Comparison of ENCODE assay signal across 8 cellular contexts in the genomic region with DNA sequence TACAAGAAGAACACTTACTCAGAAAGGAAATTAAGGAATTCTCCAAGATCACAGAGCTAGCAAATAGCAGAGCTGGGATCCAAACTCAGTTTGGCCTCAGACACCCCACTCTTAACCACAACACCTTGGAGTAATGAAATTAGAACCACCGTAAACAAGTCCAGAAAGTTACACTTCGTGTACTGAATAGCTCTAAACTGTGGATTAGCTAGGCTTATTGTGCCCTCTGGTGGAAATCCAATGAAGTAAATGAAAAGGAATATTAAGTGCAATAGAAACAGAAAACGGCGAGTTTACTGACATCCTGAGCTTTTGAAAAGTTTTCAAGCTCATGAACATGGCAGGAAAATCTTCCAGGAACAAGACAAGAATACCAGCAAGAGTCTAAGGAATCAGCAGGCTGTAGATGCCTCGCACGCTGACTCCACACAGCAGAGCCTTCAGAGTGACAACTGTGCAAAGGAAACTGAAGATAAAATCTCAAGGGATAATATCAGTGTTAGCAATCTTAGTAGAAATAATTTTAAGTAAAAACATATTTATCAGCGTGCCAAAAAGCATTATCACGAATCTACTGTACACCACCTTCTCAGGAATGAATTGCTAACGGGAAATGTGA. TPM values are rescaled to one million over a fixed set of nuclear protein-coding genes. Genes with fewer than 3 reads are reported as not detected.
DNase-seq lines count a peak whose midpoint lies in the region; ATAC-seq and TF ChIP-seq lines count a peak whose summit lies in the region.

No MANE protein-coding gene starts in this region.

- intact Hi-C loops in Right ventricle myocardium superior (cut with DNase I): loop anchor here (1.0 to 10.0 kb wide), 2 partner anchors 77 to 84 kb away; no protein-coding TSS in a partner anchor
- intact Hi-C loops in cardiac septum (cut with DNase I): loop anchor here (2.0 kb wide), 1 partner anchor 81 kb away; no protein-coding TSS in a partner anchor

- H4K12ac ChIP-seq in trophoblast cell (ENCODE audit: low read depth, low read length): no peak overlapping the region

- H3K4me3 ChIP-seq in GM23338 (no peak overlapping the region), fibroblast of villous mesenchyme (ENCODE audit: low read depth, low read length) (peak overlapping the region; percentile 33), trophoblast cell (ENCODE audit: low read depth, low read length) (no peak overlapping the region), MG63 (no peak overlapping the region)

- H3K9me2 ChIP-seq in GM23338 (ENCODE audit: insufficient read depth): no peaks in the 10 kb centered on the region

- no peaks in the 10 kb centered on the region for H3K27me3 Mint-ChIP-seq in GM23338 (ENCODE audit: insufficient read depth, low read depth, poor library complexity)

- no peaks in the 10 kb centered on the region for H3F3A ChIP-seq in GM23338 (replicated peaks; ENCODE audit: low read depth)

- H3K9me3 ChIP-seq in trophoblast cell (ENCODE audit: insufficient read depth, low read depth, low read length) (no peaks in the 10 kb centered on the region), MG63 (no peaks in the 10 kb centered on the region)

- no peaks in the 10 kb centered on the region for H4K20me1 ChIP-seq in GM23338 (replicated peaks; ENCODE audit: insufficient read depth)

- H3K23ac ChIP-seq in trophoblast cell (ENCODE audit: low read length): no peak overlapping the region

- no peak overlapping the region for H2BK5ac ChIP-seq in trophoblast cell (ENCODE audit: low read depth, low read length, poor library complexity)

- H4K8ac ChIP-seq in trophoblast cell (ENCODE audit: low read depth, low read length): no peak overlapping the region

- peaks cover 33% of the 10 kb centered on the region for H3K4me1 Mint-ChIP-seq in GM23338

- H3K27ac ChIP-seq in GM23338 (ENCODE audit: low read depth) (no peak overlapping the region), trophoblast cell (ENCODE audit: low read depth, low read length) (no peak overlapping the region)

- H2AK5ac ChIP-seq in trophoblast cell (ENCODE audit: low read length): no peak overlapping the region

- DNase-seq in Right ventricle myocardium superior (no peak), cardiac septum (ENCODE audit: low spot score) (no peak), GM23338 (ENCODE audit: low spot score) (peak; percentile 73), Kasumi-1 (lab: John Stamatoyannopoulos, UW) (peak; percentile 40 to 72), SW480 (ENCODE audit: low spot score) (peak; percentile 42), fibroblast of villous mesenchyme (ENCODE audit: low read depth) (peak; percentile 61), trophoblast cell (peak; percentile 10 to 78), MG63 (no peak)

- no peak overlapping the region for H2BK12ac ChIP-seq in trophoblast cell (ENCODE audit: low read length)

- H2AFZ ChIP-seq in GM23338 (0 out of 2 replicates have a peak overlapping the region, but pooled peaks have one; percentile 24), trophoblast cell (ENCODE audit: insufficient read depth, low read length, poor library complexity) (no peak overlapping the region)

- TF ChIP-seq CTCF in GM23338 (conservative IDR thresholded peaks at IDR 0.05; ENCODE audit: low read depth in 2 of 2): peak; percentile 78 to 89
- peak; percentile 72 for TF ChIP-seq CTCF in fibroblast of villous mesenchyme (IDR thresholded peaks at IDR 0.05; ENCODE audit: insufficient read depth, low read depth, low read length)

- ATAC-seq in Right ventricle myocardium superior (ENCODE audit: poor library complexity) (peak; percentile 83), GM23338 (peak; percentile 88)

- H3K9ac ChIP-seq in trophoblast cell (ENCODE audit: low read length): no peak overlapping the region

- H3K27me3 ChIP-seq in GM23338 (ENCODE audit: insufficient read depth): no peaks in the 10 kb centered on the region
- H3K27me3 ChIP-seq in trophoblast cell (ENCODE audit: insufficient read depth, low read length): no peaks in the 10 kb centered on the region
- H3K27me3 ChIP-seq in MG63: no peaks in the 10 kb centered on the region

- H3K4me2 ChIP-seq in GM23338: no peak overlapping the region
- H3K4me2 ChIP-seq in trophoblast cell (ENCODE audit: low read length): no peak overlapping the region

- no peak overlapping the region for H4K91ac ChIP-seq in trophoblast cell (ENCODE audit: low read depth, low read length)

- no CpG with 5 or more reads among the region's 9 CpGs for WGBS in trophoblast cell (ENCODE audit: extremely low coverage, insufficient coverage, insufficient read length)

- H3K36me3 ChIP-seq in GM23338 (ENCODE audit: insufficient read depth) (no peaks in the 10 kb centered on the region), trophoblast cell (ENCODE audit: control insufficient read depth in 1 of 2, insufficient read depth in 2 of 2, low read length in 2 of 2) (no peaks in the 10 kb centered on the region), MG63 (no peaks in the 10 kb centered on the region)

- H3K4me1 ChIP-seq in GM23338 (ENCODE audit: insufficient read depth) (peaks cover 27% of the 10 kb centered on the region), trophoblast cell (ENCODE audit: control insufficient read depth in 1 of 2, insufficient read depth in 2 of 2, low read length in 2 of 2) (peaks cover 0 to 3% of the 10 kb centered on the region in 2 experiments)

- no peak overlapping the region for H3K4ac ChIP-seq in trophoblast cell (ENCODE audit: low read depth, low read length)

- no peak overlapping the region for H3K14ac ChIP-seq in trophoblast cell (ENCODE audit: low read length)

- no peaks in the 10 kb centered on the region for H3K79me1 ChIP-seq in trophoblast cell (ENCODE audit: low read length)

- no peak overlapping the region for H3K18ac ChIP-seq in trophoblast cell (ENCODE audit: low read length)

- H3K4me3 Mint-ChIP-seq in GM23338: no peak overlapping the region

- H3K36me3 Mint-ChIP-seq in GM23338 (ENCODE audit: low read depth): no peaks in the 10 kb centered on the region

- no peaks in the 10 kb centered on the region for H3K9me3 Mint-ChIP-seq in GM23338

- no peak overlapping the region for H3K27ac Mint-ChIP-seq in GM23338

- no peaks in the 10 kb centered on the region for H3K79me2 ChIP-seq in GM23338 (replicated peaks; ENCODE audit: insufficient read depth)
- no peaks in the 10 kb centered on the region for H3K79me2 ChIP-seq in trophoblast cell (ENCODE audit: control insufficient read depth, insufficient read depth, low read length, poor library complexity)

- no peak overlapping the region for H2BK120ac ChIP-seq in trophoblast cell (ENCODE audit: insufficient read depth, low read length, poor library complexity)

RNA-seq across cellular contexts. Expression of a gene that starts 34.6 kb away (rescaled TPM):
- total RNA-seq in Right ventricle myocardium superior (1.9 TPM), cardiac septum (2.1 TPM), fibroblast of villous mesenchyme (15.5 and 22.5 TPM in 2 replicates)
- 48.1 and 49.6 TPM in 2 replicates for total RNA-seq in GM23338 (2014; rRNA removed; shearing (Covaris generic))
- 41.3 and 51.2 TPM in 2 replicates for polyA plus RNA-seq in GM23338 (2016; fragmentation: Nextera tagmentation; extraction: Ambion mirVana)
- polyA plus RNA-seq in trophoblast cell (2013): 15.0 and 15.4 TPM in 2 replicates
- total RNA-seq in MG63 (2014; rRNA removed; shearing (Covaris generic); ENCODE audit: low replicate concordance): 24.3 and 29.2 TPM in 2 replicates

RNA-seq across cellular contexts. Expression of a gene that starts 54.2 kb away (rescaled TPM):
- total RNA-seq in Right ventricle myocardium superior (28.2 TPM), cardiac septum (23.8 TPM), fibroblast of villous mesenchyme (19.3 and 28.9 TPM in 2 replicates)
- 17.0 and 20.5 TPM in 2 replicates for total RNA-seq in GM23338 (2014; rRNA removed; shearing (Covaris generic))
- 22.3 and 28.3 TPM in 2 replicates for polyA plus RNA-seq in GM23338 (2016; fragmentation: Nextera tagmentation; extraction: Ambion mirVana)
- 13.4 and 13.6 TPM in 2 replicates for polyA plus RNA-seq in trophoblast cell (2013)
- total RNA-seq in MG63 (2014; rRNA removed; shearing (Covaris generic); ENCODE audit: low replicate concordance): 14.6 and 23.1 TPM in 2 replicates

Comparison
In these comparisons a context has a peak if more than half of its experiments do, and no peak if none do; other contexts are left out.
1. DNase-seq: peak in GM23338 (single experiment), Kasumi-1 (2 of 2), SW480 (single experiment), fibroblast of villous mesenchyme (single experiment) and trophoblast cell (2 of 2); none in Right ventricle myocardium superior (single experiment), cardiac septum (single experiment) and MG63 (single experiment).